In genomic region chr2:61647044-61647443, GRCh38 we compare ENCODE assay signal across 20 cellular contexts.
"Had no signal": no experiment of that assay in that cellular context is flagged by ENCODE, and none has a peak within 500 bp of the region (broad histone marks: within the 10 kb centered on the region; RNA-seq: fewer than 3 reads in every experiment).

No MANE protein-coding gene starts in this region.

- H3K9me3 ChIP-seq: neutrophil had no signal

- H3K4me3 ChIP-seq: dorsolateral prefrontal cortex, esophagus squamous epithelium had no signal

- H3K36me3 ChIP-seq: esophagus squamous epithelium, neutrophil had no signal

- H3K4me1 ChIP-seq: esophagus squamous epithelium, parathyroid adenoma had no signal

- H3K9ac ChIP-seq: parathyroid adenoma had no signal

- H3K27ac ChIP-seq: dorsolateral prefrontal cortex, esophagus squamous epithelium, neutrophil, parathyroid adenoma had no signal

- H2AFZ ChIP-seq: parathyroid adenoma had no signal

- ATAC-seq: activated CD4-positive, CD25-positive, alpha-beta regulatory T cell treated with anti-CD3 and anti-CD28 coated beads, Interleukin-2, amount 50 U/mL, for 24 hours; activated T-cell treated with anti-CD3 and anti-CD28 coated beads, Interleukin-2, amount 50 U/mL, for 72 hours; effector memory CD8-positive, alpha-beta T cell; left cardiac atrium; right cardiac atrium; stimulated activated naive CD8-positive, alpha-beta T cell treated with anti-CD3 and anti-CD28 coated beads, Interleukin-15, Interleukin-2, amounts not matched to agents 100 U/mL and 50 U/mL, for 24 hours; T-helper 17 cell had no signal

- H3K27me3 ChIP-seq: dorsolateral prefrontal cortex, esophagus squamous epithelium, neutrophil had no signal

- DNase-seq: activated CD4-positive, alpha-beta memory T cell treated with anti-CD3 and anti-CD28 coated beads, Interleukin-2, amount 10 ng/mL, durations not matched to agents 7 days and 5 days; activated CD4-positive, alpha-beta T cell treated with anti-CD3 and anti-CD28 coated beads, Interleukin-2, amount 10 ng/mL, durations not matched to agents 24 days and 14 days; activated effector memory CD4-positive, alpha-beta T cell treated with Interleukin-2 at 50 U/mL for 16 hours; activated naive CD4-positive, alpha-beta T cell treated with anti-CD3 and anti-CD28 coated beads for 36 hours; activated T-cell treated with anti-CD3 and anti-CD28 coated beads, Interleukin-2, amount 50 U/mL, for 72 hours; central memory CD4-positive, alpha-beta T cell; dorsolateral prefrontal cortex; effector memory CD8-positive, alpha-beta T cell; esophagus squamous epithelium; foreskin melanocyte; hippocampal formation; left cardiac atrium; right cardiac atrium; stimulated activated CD4-positive, alpha-beta T cell treated with anti-CD3 and anti-CD28 coated beads, Interleukin-12 subunit alpha, Interleukin-12 subunit beta, amount 100 ng/mL, for 4 hours; stimulated activated CD4-positive, alpha-beta T cell treated with anti-CD3 and anti-CD28 coated beads, Interleukin-4, amount 100 ng/mL, for 4 hours; stimulated activated naive CD8-positive, alpha-beta T cell treated with anti-CD3 and anti-CD28 coated beads, Interleukin-15, Interleukin-2, amounts not matched to agents 100 U/mL and 50 U/mL, for 24 hours; T-helper 17 cell had no signal
